In genomic region chr10:71933651-71934050, GRCh38 we compare ENCODE assay signal across 13 cellular contexts. TPM values are rescaled to one million over a fixed set of nuclear protein-coding genes. Genes with fewer than 3 reads are reported as not detected.
DNase-seq lines count a peak whose midpoint lies in the region; ATAC-seq lines count a peak whose summit lies in the region.
"Had no signal": no experiment of that assay in that cellular context is flagged by ENCODE, and none has a peak within 500 bp of the region (broad histone marks: within the 10 kb centered on the region; RNA-seq: fewer than 3 reads in every experiment).

No MANE protein-coding gene starts in this region.

- H3K4me3 Mint-ChIP-seq in CD8-positive, alpha-beta memory T cell, result peak overlapping the region in 4 of 7 donors; percentile 0 to 21 (median 9)
- H3K4me3 Mint-ChIP-seq: HFFc6 had no signal

- H3K36me3 Mint-ChIP-seq in CD8-positive, alpha-beta memory T cell, result peaks cover 0 to 32% (median 0%) of the 10 kb centered on the region in 3 donors
- peaks cover 0 to 25% of the 10 kb centered on the region in 2 donors for H3K36me3 Mint-ChIP-seq in activated naive CD4-positive, alpha-beta T cell treated with anti-CD3 and anti-CD28 coated beads, Interleukin-2, amount 50 U/mL, for 72 hours

- H3K4me1 ChIP-seq in CD8-positive, alpha-beta memory T cell (ENCODE audit: insufficient read depth, low read length), result peaks cover 29% of the 10 kb centered on the region
- H3K4me1 ChIP-seq: colonic mucosa, parathyroid adenoma had no signal

- no peaks in the 10 kb centered on the region for H3K27me3 ChIP-seq in CD8-positive, alpha-beta memory T cell (ENCODE audit: insufficient read depth, low read length, poor library complexity, severe bottlenecking)
- H3K27me3 ChIP-seq: colonic mucosa had no signal

- ATAC-seq in activated naive CD4-positive, alpha-beta T cell treated with anti-CD3 and anti-CD28 coated beads, Interleukin-2, amount 50 U/mL, for 72 hours, result peak; percentile 94 to 98

- no peaks in the 10 kb centered on the region for H3K36me3 ChIP-seq in CD8-positive, alpha-beta memory T cell (ENCODE audit: insufficient read depth, low read length)
- H3K36me3 ChIP-seq: colonic mucosa had no signal

- POLR2A ChIA-PET in CD8-positive, alpha-beta memory T cell (lab: Charles Lee), result no interaction called here

- peak in 2 of 5 donors; percentile 11 to 71 for DNase-seq in CD8-positive, alpha-beta memory T cell
- peak; percentile 78 for DNase-seq in activated CD4-positive, alpha-beta T cell treated with anti-CD3 and anti-CD28 coated beads for 48 hours
- DNase-seq in activated naive CD4-positive, alpha-beta T cell treated with anti-CD3 and anti-CD28 coated beads, Interleukin-2, amount 50 U/mL, for 72 hours (ENCODE audit: low spot score in 2 of 2), result peak; percentile 41 to 45
- DNase-seq in stimulated activated CD4-positive, alpha-beta T cell treated with anti-CD3 and anti-CD28 coated beads, TNF-alpha, amount 100 ng/mL, for 4 hours (ENCODE audit: low read depth in 3 of 3), result peak; percentile 12 to 47 (median 19)
- DNase-seq in NCI-H345 (lab: John Stamatoyannopoulos, UW) (no peak), activated gamma-delta T cell (lab: John Stamatoyannopoulos, UW) (no peak), NCI-H2227 (lab: John Stamatoyannopoulos, UW; ENCODE audit: unreplicated experiment) (no peak), amniotic stem cell (lab: John Stamatoyannopoulos, UW) (no peak)
- DNase-seq: activated gamma-delta T cell treated with Interleukin-2 at 50 U/mL for 16 hours, colonic mucosa, HFFc6, NCI-H1694 had no signal

- H3K27ac Mint-ChIP-seq in CD8-positive, alpha-beta memory T cell, result peak overlapping the region in 5 of 8 donors; percentile 0 to 70 (median 35)
- peak overlapping the region; percentile 66 to 78 for H3K27ac Mint-ChIP-seq in activated naive CD4-positive, alpha-beta T cell treated with anti-CD3 and anti-CD28 coated beads, Interleukin-2, amount 50 U/mL, for 72 hours
- H3K27ac Mint-ChIP-seq: HFFc6 had no signal

- H3K9me3 Mint-ChIP-seq in CD8-positive, alpha-beta memory T cell, result peaks cover 2 to 9% (median 3%) of the 10 kb centered on the region in 5 donors
- peaks cover 6 to 15% of the 10 kb centered on the region in 2 donors for H3K9me3 Mint-ChIP-seq in activated naive CD4-positive, alpha-beta T cell treated with anti-CD3 and anti-CD28 coated beads, Interleukin-2, amount 50 U/mL, for 72 hours

- no peak overlapping the region for H3K4me3 ChIP-seq in CD8-positive, alpha-beta memory T cell (ENCODE audit: low read length)
- H3K4me3 ChIP-seq: colonic mucosa had no signal

- peaks cover 10 to 15% (median 11%) of the 10 kb centered on the region in 3 donors for H3K4me1 Mint-ChIP-seq in CD8-positive, alpha-beta memory T cell

- CTCF ChIA-PET in CD8-positive, alpha-beta memory T cell (lab: Charles Lee), result no interaction called here

- peaks cover 12 to 22% of the 10 kb centered on the region in 2 donors for H3K27me3 Mint-ChIP-seq in CD8-positive, alpha-beta memory T cell

- no peaks in the 10 kb centered on the region for H3K9me3 ChIP-seq in CD8-positive, alpha-beta memory T cell (ENCODE audit: low read length)
- H3K9me3 ChIP-seq: colonic mucosa had no signal

- H3K27ac ChIP-seq in CD8-positive, alpha-beta memory T cell (ENCODE audit: low read depth, low read length), result no peak overlapping the region
- H3K27ac ChIP-seq: colonic mucosa, parathyroid adenoma had no signal

RNA-seq across cellular contexts. Expression of gene CHST3, which starts 30.5 kb away (rescaled TPM):
- under 1 TPM; 0.07 TPM for total RNA-seq in CD8-positive, alpha-beta memory T cell
- polyA plus RNA-seq in CD8-positive, alpha-beta memory T cell, result not detected
- total RNA-seq in activated naive CD4-positive, alpha-beta T cell treated with anti-CD3 and anti-CD28 coated beads, Interleukin-2, amount 50 U/mL, for 72 hours, result under 1 TPM; 0.16 to 0.88 TPM

Comparison
In these comparisons a context has a peak if more than half of its experiments do, and no peak if none do; other contexts are left out.
1. DNase-seq: peak in activated CD4-positive, alpha-beta T cell treated with anti-CD3 and anti-CD28 coated beads for 48 hours (single experiment), activated naive CD4-positive, alpha-beta T cell treated with anti-CD3 and anti-CD28 coated beads, Interleukin-2, amount 50 U/mL, for 72 hours (2 of 2) and stimulated activated CD4-positive, alpha-beta T cell treated with anti-CD3 and anti-CD28 coated beads, TNF-alpha, amount 100 ng/mL, for 4 hours (3 of 3); none in NCI-H345 (single experiment), activated gamma-delta T cell (single experiment), NCI-H2227 (single experiment) and amniotic stem cell (single experiment).